In genomic region chr16:84919267-84919666, GRCh38 we compare ENCODE assay signal across 18 cellular contexts.
A peak's percentile ranks its signal among the peaks of the same experiment; 100 is the strongest.
DNase-seq lines count a peak whose midpoint lies in the region; ATAC-seq and TF ChIP-seq lines count a peak whose summit lies in the region.
"Had no signal": no experiment of that assay in that cellular context is flagged by ENCODE, and none has a peak within 500 bp of the region (broad histone marks: within the 10 kb centered on the region; RNA-seq: fewer than 3 reads in every experiment).

No MANE protein-coding gene starts in this region.

- H3K27ac ChIP-seq in left ventricle myocardium inferior (replicated peaks): peak overlapping the region; percentile 33
- H3K27ac ChIP-seq: 22Rv1, KMS-11 had no signal

- H3K4me3 ChIP-seq in left ventricle myocardium inferior: no peak overlapping the region
- H3K4me3 ChIP-seq: MG63 had no signal

- ATAC-seq in Right ventricle myocardium inferior: no peak
- ATAC-seq in sciatic nerve: peak; percentile 33
- ATAC-seq in stimulated activated naive CD8-positive, alpha-beta T cell treated with anti-CD3 and anti-CD28 coated beads, Interleukin-15, Interleukin-2, amounts not matched to agents 100 U/mL and 50 U/mL, for 24 hours: no peak
- ATAC-seq: Panc1 had no signal

- no peaks in the 10 kb centered on the region for H3K9me3 ChIP-seq in left ventricle myocardium inferior (replicated peaks)
- H3K9me3 ChIP-seq: MG63 had no signal

- peaks cover 27% of the 10 kb centered on the region for H3K27me3 ChIP-seq in left ventricle myocardium inferior (ENCODE audit: low read depth)
- H3K27me3 ChIP-seq: MG63 had no signal

- TF ChIP-seq CTCF in left ventricle myocardium inferior (IDR thresholded peaks at IDR 0.05; ENCODE audit: borderline replicate concordance): no peak

- DNase-seq in left ventricle myocardium inferior (no peak), Right ventricle myocardium inferior (ENCODE audit: missing footprints) (no peak), foreskin melanocyte (peak; percentile 32), sciatic nerve (ENCODE audit: low spot score) (no peak), T1000 (lab: John Stamatoyannopoulos, UW) (no peak), AG20443 (ENCODE audit: low spot score) (no peak), activated T-cell treated with anti-CD3 and anti-CD28 coated beads for 4 hours (no peak)
- DNase-seq in stimulated activated naive CD8-positive, alpha-beta T cell treated with anti-CD3 and anti-CD28 coated beads, Interleukin-15, Interleukin-2, amounts not matched to agents 100 U/mL and 50 U/mL, for 24 hours: no peak
- DNase-seq: CD4-positive, alpha-beta memory T cell; DMS79; MG63; NCI-H1092 treated with DMSO at 0.1 percent for 48 hours; NCI-H2081 treated with DMSO at 0.1 percent for 48 hours; NCI-H510A treated with DMSO at 0.1 percent for 48 hours; Right ventricle myocardium superior had no signal

- intact Hi-C loops in left ventricle myocardium inferior (cut with micrococcal nuclease): no loop called here
- intact Hi-C loops in Right ventricle myocardium inferior (cut with DNase I): no loop called here
- intact Hi-C loops in sciatic nerve (cut with DNase I): no loop called here

- peaks cover 46% of the 10 kb centered on the region for H3K4me1 ChIP-seq in left ventricle myocardium inferior

- no peaks in the 10 kb centered on the region for H3K36me3 ChIP-seq in left ventricle myocardium inferior
- H3K36me3 ChIP-seq: MG63 had no signal
